Comparison of ENCODE assay signal across 26 cellular contexts in the genomic region with DNA sequence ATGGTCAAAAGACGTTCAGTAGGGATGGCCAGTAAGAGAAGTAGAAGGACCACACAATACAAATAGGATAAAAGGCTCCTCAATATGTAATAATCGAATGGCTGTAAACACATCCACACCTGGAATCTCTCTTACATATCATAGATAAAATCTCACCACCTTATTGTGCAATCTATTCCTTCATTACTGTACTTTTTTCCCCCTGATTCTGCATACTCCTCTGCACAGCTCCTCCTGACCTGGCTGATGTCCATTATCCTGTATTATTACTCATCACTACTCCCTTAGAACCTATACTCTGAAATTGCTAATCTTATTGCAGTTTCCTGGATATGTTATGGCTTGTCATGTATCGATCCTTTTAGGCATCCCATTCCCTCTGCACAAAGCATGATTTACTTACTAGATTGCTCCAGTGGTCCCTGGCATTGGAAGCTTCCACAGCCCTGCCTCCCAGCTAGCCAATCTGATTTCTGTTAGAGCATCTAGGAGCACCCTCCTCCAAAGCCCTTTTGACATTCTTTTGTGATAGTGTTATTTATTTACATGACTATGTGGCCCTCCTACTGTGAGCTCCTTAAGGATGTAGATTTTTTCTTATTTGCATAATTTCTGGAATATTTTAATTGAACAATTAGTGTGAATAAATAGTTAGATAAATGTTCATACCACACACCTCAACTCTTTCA. TPM values are rescaled to one million over a fixed set of nuclear protein-coding genes. Genes with fewer than 3 reads are reported as not detected.
DNase-seq lines count a peak whose midpoint lies in the region; FAIRE-seq and TF ChIP-seq lines count a peak whose summit lies in the region.
"Had no signal": no experiment of that assay in that cellular context is flagged by ENCODE, and none has a peak within 500 bp of the region (broad histone marks: within the 10 kb centered on the region; RNA-seq: fewer than 3 reads in every experiment).

No MANE protein-coding gene starts in this region.

- no peak overlapping the region for H3K9ac ChIP-seq in HUES6 (ENCODE audit: low read length)
- H3K9ac ChIP-seq in keratinocyte (ENCODE audit: control insufficient read depth, extremely low read depth, insufficient read depth, low read length), result peak overlapping the region; percentile 25

- BruUV-seq in Calu3 (replicated peaks; lab: Mats Ljungman, UMichigan), result no TSS peak

- peaks cover 29% of the 10 kb centered on the region for H3K4me1 Mint-ChIP-seq in Calu3 (ENCODE audit: low read depth, unreplicated experiment)
- H3K4me1 Mint-ChIP-seq: central memory CD8-positive, alpha-beta T cell; naive thymus-derived CD8-positive, alpha-beta T cell; stimulated activated naive CD8-positive, alpha-beta T cell treated with anti-CD3 and anti-CD28 coated beads, Interleukin-15, amount 100 ng/mL, for 72 hours had no signal

- H3K4me1 ChIP-seq in HUES6 (ENCODE audit: control insufficient read depth, insufficient read depth, low read length) (peaks cover 38% of the 10 kb centered on the region), keratinocyte (ENCODE audit: control insufficient read depth, extremely low read depth, insufficient read depth, low read length) (peaks cover 37% of the 10 kb centered on the region)

- dilution Hi-C loops in keratinocyte (cut with MboI; ENCODE audit: extremely low pct_ligation_motif_present, low sequenced_read_pairs), result no loop called here

- peak; percentile 43 for FAIRE-seq in keratinocyte (lab: Jason Lieb, UNC)
- FAIRE-seq: small intestine had no signal

- intact Hi-C loops in Calu3 (cut with micrococcal nuclease; ENCODE audit: unreplicated experiment), result no loop called here

- peak overlapping the region; percentile 26 for H3K4me3 Mint-ChIP-seq in Calu3 (ENCODE audit: low read depth, unreplicated experiment)
- H3K4me3 Mint-ChIP-seq: central memory CD8-positive, alpha-beta T cell; naive thymus-derived CD8-positive, alpha-beta T cell; stimulated activated naive CD8-positive, alpha-beta T cell treated with anti-CD3 and anti-CD28 coated beads, Interleukin-15, amount 100 ng/mL, for 72 hours had no signal

- no peaks in the 10 kb centered on the region for H3K27me3 Mint-ChIP-seq in Calu3 (ENCODE audit: unreplicated experiment)
- H3K27me3 Mint-ChIP-seq: central memory CD8-positive, alpha-beta T cell had no signal

- H2AFZ ChIP-seq in keratinocyte (ENCODE audit: control insufficient read depth, low read length), result no peak overlapping the region

- H3K36me3 ChIP-seq in HUES6 (ENCODE audit: control insufficient read depth, insufficient read depth, low read length) (no peaks in the 10 kb centered on the region), keratinocyte (ENCODE audit: control insufficient read depth in 2 of 2, extremely low read depth in 1 of 2, insufficient read depth in 2 of 2, low read length in 2 of 2) (no peaks in the 10 kb centered on the region)

- no peaks in the 10 kb centered on the region for H3K9me3 Mint-ChIP-seq in Calu3 (ENCODE audit: low read depth, unreplicated experiment)
- H3K9me3 Mint-ChIP-seq: central memory CD8-positive, alpha-beta T cell; stimulated activated naive CD8-positive, alpha-beta T cell treated with anti-CD3 and anti-CD28 coated beads, Interleukin-15, amount 100 ng/mL, for 72 hours had no signal

- DNase-seq in Calu3 (no peak), choroid plexus epithelial cell (ENCODE audit: low read depth) (peak; percentile 38), keratinocyte (ENCODE audit: low read depth, low spot score) (no peak), cortex of kidney (lab: John Stamatoyannopoulos, UW) (no peak), cerebellar nuclear complex (lab: John Stamatoyannopoulos, UW) (no peak), DMS 273 (lab: John Stamatoyannopoulos, UW; ENCODE audit: unreplicated experiment) (no peak)
- DNase-seq in activated CD8-positive, alpha-beta memory T cell treated with anti-CD3 and anti-CD28 coated beads, Interleukin-2, amount 50 U/mL, for 4 hours, result no peak
- DNase-seq: ACHN; activated CD4-positive, alpha-beta T cell treated with anti-CD3 and anti-CD28 coated beads, Interleukin-2, amount 50 U/mL, for 1 hour; activated gamma-delta T cell treated with Interleukin-2 at 50 U/mL for 16 hours; amniotic stem cell; C1 segment of cervical spinal cord; DMS 273 treated with DMSO at 0.1 percent for 48 hours; effector CD8-positive, alpha-beta T cell; GF-D8; KG1; kidney glomerular epithelial cell; mesenchymal stem cell; naive thymus-derived CD8-positive, alpha-beta T cell; NCI-H2029; SIG-M5; small intestine; stimulated activated CD4-positive, alpha-beta T cell treated with anti-CD3 and anti-CD28 coated beads, Interleukin-4, amount 100 ng/mL, for 1 hour; stimulated activated naive CD8-positive, alpha-beta T cell treated with anti-CD3 and anti-CD28 coated beads, Interleukin-15, amount 100 ng/mL, for 72 hours had no signal

- H3K27me3 ChIP-seq in HUES6 (ENCODE audit: control insufficient read depth, insufficient read depth, low read length) (no peaks in the 10 kb centered on the region), keratinocyte (ENCODE audit: control insufficient read depth, extremely low read depth, insufficient read depth, low read length) (no peaks in the 10 kb centered on the region)

- H3K4me3 ChIP-seq in HUES6 (ENCODE audit: low read depth, low read length), result 0 out of 2 replicates have a peak overlapping the region, but pooled peaks have one; percentile 14
- no peak overlapping the region for H3K4me3 ChIP-seq in choroid plexus epithelial cell (ENCODE audit: low read depth, low read length)
- H3K4me3 ChIP-seq in keratinocyte (ENCODE audit: control insufficient read depth in 2 of 3, extremely low read depth in 1 of 3, insufficient read depth in 2 of 3, low read depth in 1 of 3, low read length in 3 of 3), result peak overlapping the region in 2 of 3 experiments; percentile 40 to 56

- no peaks in the 10 kb centered on the region for H3K9me3 ChIP-seq in HUES6 (ENCODE audit: control insufficient read depth, insufficient read depth, low read depth, low read length)
- H3K9me3 ChIP-seq in keratinocyte (ENCODE audit: control insufficient read depth, low read depth, low read length), result no peaks in the 10 kb centered on the region

- CTCF ChIA-PET in Calu3 (lab: Charles Lee), result interaction anchor here (0.9 to 2.5 kb wide), 2 partner anchors 10 to 12 kb away, joined by 3 to 17 read pairs; no protein-coding TSS in a partner anchor

- H3K9me1 ChIP-seq in keratinocyte (ENCODE audit: control insufficient read depth, extremely low read depth, insufficient read depth, low read length), result peaks cover 4% of the 10 kb centered on the region

- peak overlapping the region; percentile 80 for H3K27ac Mint-ChIP-seq in Calu3 (ENCODE audit: unreplicated experiment)
- H3K27ac Mint-ChIP-seq: naive thymus-derived CD8-positive, alpha-beta T cell; stimulated activated naive CD8-positive, alpha-beta T cell treated with anti-CD3 and anti-CD28 coated beads, Interleukin-15, amount 100 ng/mL, for 72 hours had no signal

- TF ChIP-seq CTCF in Calu3 (IDR thresholded peaks at IDR 0.05; ENCODE audit: unreplicated experiment) (no peak), choroid plexus epithelial cell (conservative IDR thresholded peaks at IDR 0.05; ENCODE audit: low read depth, low read length) (no peak), keratinocyte (optimal IDR thresholded peaks at IDR 0.05 in 1 of 3, IDR thresholded peaks at IDR 0.05 in 1 of 3, conservative IDR thresholded peaks at IDR 0.05 in 1 of 3; ENCODE audit: extremely low read depth in 1 of 3, insufficient read depth in 2 of 3, low read length in 3 of 3) (no peak)

- no peaks in the 10 kb centered on the region for H4K20me1 ChIP-seq in keratinocyte (ENCODE audit: control insufficient read depth, extremely low read depth, insufficient read depth, low read length)

- no peaks in the 10 kb centered on the region for H3K79me2 ChIP-seq in keratinocyte (ENCODE audit: control insufficient read depth, insufficient read depth, low read length)

- peak overlapping the region; percentile 20; the same call in 1 of the 2 replicates for H3K27ac ChIP-seq in HUES6 (ENCODE audit: low read depth, low read length)
- H3K27ac ChIP-seq in keratinocyte (ENCODE audit: control insufficient read depth, insufficient read depth, low read length), result peak overlapping the region; percentile 81

- H3K4me2 ChIP-seq in keratinocyte (ENCODE audit: control insufficient read depth, extremely low read depth, insufficient read depth, low read depth, low read length), result peak overlapping the region; percentile 87

- no peaks in the 10 kb centered on the region for H3K36me3 Mint-ChIP-seq in Calu3 (ENCODE audit: insufficient read depth, unreplicated experiment)
- H3K36me3 Mint-ChIP-seq: naive thymus-derived CD8-positive, alpha-beta T cell had no signal

RNA-seq across cellular contexts. Expression of a gene that starts 24.2 kb away (rescaled TPM):
- 155 and 199 TPM in 2 replicates for total RNA-seq in Calu3 (2022)
- 20.8 to 40.3 TPM (median 29.1 TPM) in 3 replicates for polyA plus RNA-seq in keratinocyte
- 91.3 TPM for polyA plus RNA-seq in keratinocyte (2011; ENCODE audit: low read depth)
- 12.3 and 21.0 TPM in 2 replicates for polyA plus RNA-seq in keratinocyte (2011; cell fraction: cytosol; rRNA removed)
- 15.2 and 17.6 TPM in 2 replicates for polyA plus RNA-seq in keratinocyte (2011; cell fraction: nucleus; rRNA removed)
- 69.9 and 79.4 TPM in 2 replicates for polyA plus RNA-seq in keratinocyte (2012; ENCODE audit: low replicate concordance)
- polyA minus RNA-seq in keratinocyte, result 31.6 to 64.3 TPM (median 62.2 TPM) in 3 replicates
- 30.5 TPM for polyA minus RNA-seq in keratinocyte (2011; cell fraction: cytosol; rRNA and poly(A)+ RNA removed)
- 9.3 and 9.9 TPM in 2 replicates for polyA minus RNA-seq in keratinocyte (2011; cell fraction: nucleus; rRNA and poly(A)+ RNA removed)

RNA-seq across cellular contexts. Expression of a gene that starts 39.5 kb away (rescaled TPM):
- 3.9 and 4.8 TPM in 2 replicates for total RNA-seq in Calu3 (2022)
- polyA plus RNA-seq in keratinocyte, result 3.3 to 4.7 TPM (median 4.0 TPM) in 3 replicates
- polyA plus RNA-seq in keratinocyte (2011; ENCODE audit: low read depth), result 0.92 TPM
- polyA plus RNA-seq in keratinocyte (2011; cell fraction: cytosol; rRNA removed), result 2.4 and 3.8 TPM in 2 replicates
- 7.7 and 10.0 TPM in 2 replicates for polyA plus RNA-seq in keratinocyte (2011; cell fraction: nucleus; rRNA removed)
- 2.2 and 4.6 TPM in 2 replicates for polyA plus RNA-seq in keratinocyte (2012; ENCODE audit: low replicate concordance)
- 2.0 to 6.8 TPM (median 4.9 TPM) in 3 replicates for polyA minus RNA-seq in keratinocyte
- polyA minus RNA-seq in keratinocyte (2011; cell fraction: cytosol; rRNA and poly(A)+ RNA removed), result 6.9 TPM
- 10.4 and 13.7 TPM in 2 replicates for polyA minus RNA-seq in keratinocyte (2011; cell fraction: nucleus; rRNA and poly(A)+ RNA removed)
- polyA plus RNA-seq: naive thymus-derived CD8-positive, alpha-beta T cell had no signal
